ENCODE assay signal across 1 cellular context in the genomic region with DNA sequence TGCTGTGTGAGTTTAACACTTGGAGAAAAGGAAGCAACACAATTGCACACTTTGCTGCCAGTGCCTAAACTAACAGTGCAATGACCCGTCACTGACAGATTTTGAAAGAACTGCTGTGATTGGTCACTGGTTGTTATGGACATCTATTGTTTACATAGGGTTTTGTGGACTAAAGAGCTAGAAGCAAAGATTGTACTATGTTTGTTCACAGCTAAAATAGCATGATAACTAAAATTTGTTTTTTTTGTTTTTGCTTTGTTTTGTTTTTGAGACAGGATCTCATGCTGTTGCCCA.
TF ChIP-seq lines count a peak whose summit lies in the region.

No MANE protein-coding gene starts in this region.

TF ChIP-seq in HepG2, 621 proteins besides CTCF, POLR2A, EP300 and RAD21 (continued from another document):
- TF ChIP-seq, protein P1, sequence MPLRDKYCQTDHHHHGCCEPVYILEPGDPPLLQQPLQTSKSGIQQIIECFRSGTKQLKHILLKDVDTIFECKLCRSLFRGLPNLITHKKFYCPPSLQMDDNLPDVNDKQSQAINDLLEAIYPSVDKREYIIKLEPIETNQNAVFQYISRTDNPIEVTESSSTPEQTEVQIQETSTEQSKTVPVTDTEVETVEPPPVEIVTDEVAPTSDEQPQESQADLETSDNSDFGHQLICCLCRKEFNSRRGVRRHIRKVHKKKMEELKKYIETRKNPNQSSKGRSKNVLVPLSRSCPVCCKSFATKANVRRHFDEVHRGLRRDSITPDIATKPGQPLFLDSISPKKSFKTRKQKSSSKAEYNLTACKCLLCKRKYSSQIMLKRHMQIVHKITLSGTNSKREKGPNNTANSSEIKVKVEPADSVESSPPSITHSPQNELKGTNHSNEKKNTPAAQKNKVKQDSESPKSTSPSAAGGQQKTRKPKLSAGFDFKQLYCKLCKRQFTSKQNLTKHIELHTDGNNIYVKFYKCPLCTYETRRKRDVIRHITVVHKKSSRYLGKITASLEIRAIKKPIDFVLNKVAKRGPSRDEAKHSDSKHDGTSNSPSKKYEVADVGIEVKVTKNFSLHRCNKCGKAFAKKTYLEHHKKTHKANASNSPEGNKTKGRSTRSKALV (CRISPR knock-in tag; IDR thresholded peaks at IDR 0.05), result no peak
- no peak for TF ChIP-seq ZNF746 (CRISPR knock-in tag; IDR thresholded peaks at IDR 0.05)
